ENCODE assay signal across 9 cellular contexts in the genomic region with DNA sequence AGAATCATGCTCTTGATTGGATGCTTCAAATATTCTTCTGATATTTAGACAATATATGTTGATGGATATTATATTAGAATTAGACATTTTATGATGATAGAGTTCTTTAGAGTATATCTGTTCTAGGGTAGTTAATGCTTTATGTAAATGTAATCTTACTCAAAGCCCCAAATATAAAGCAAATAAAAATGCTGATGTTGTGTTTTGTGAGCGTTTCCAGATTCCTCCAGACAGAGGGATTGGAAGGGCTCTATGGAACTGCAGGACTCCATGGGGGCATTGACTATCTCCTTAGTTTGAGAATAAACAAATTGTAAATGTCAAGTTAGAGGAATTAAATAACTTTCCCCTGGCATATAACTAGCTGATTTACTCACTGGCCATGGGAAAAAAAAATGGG.
"Had no signal": no experiment of that assay in that cellular context is flagged by ENCODE, and none has a peak within 500 bp of the region (broad histone marks: within the 10 kb centered on the region; RNA-seq: fewer than 3 reads in every experiment).

No MANE protein-coding gene starts in this region.

- H3K36me3 ChIP-seq: HAP-1 had no signal

- ATAC-seq: HCT116 had no signal

- H3K4me3 ChIP-seq: HAP-1 had no signal

- H3K27ac ChIP-seq: KMS-11 had no signal

- H3K4me2 ChIP-seq: KMS-11 had no signal

- H3K4me1 ChIP-seq: HAP-1 had no signal

- H3K9ac ChIP-seq: KMS-11 had no signal

- FAIRE-seq: HTR-8/SVneo had no signal

- DNase-seq: GOT3, H7, HFFc6, Karpas-422, KBM-7 had no signal
